Comparison of ENCODE assay signal across 14 cellular contexts in the genomic region with DNA sequence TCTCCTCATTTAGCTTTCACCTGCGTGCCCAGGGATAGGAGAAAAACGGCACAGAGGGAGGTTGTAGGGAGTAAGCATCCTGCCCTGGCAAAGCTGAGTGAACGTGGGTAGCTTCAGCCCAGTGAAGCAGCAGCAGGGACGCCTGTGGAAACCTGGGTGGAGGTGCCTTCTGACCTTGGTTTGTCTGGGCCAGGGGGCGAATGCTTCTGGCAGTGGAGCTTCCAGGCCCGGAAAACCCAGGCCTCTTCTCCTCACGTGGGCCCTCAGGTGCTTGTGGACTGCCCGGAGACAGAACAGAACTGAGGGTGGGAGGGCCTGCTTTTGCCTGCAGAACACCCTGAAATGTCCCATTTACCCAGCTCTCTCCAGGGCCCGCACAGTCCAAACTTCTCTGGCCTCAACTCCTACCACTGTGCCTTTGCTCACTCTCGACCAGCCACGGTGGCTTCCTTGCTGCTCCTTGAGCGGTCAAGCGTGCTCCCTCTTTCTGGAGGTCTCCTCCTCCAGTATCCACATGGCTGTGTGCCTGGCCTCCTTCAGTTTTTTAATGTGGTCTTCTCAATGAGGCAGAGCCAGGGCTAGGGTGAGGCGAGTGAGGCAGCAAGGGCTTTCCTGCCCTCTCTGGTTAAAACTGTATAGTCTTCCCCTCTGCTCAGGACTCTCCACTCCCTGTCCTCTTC.
DNase-seq lines count a peak whose midpoint lies in the region; ATAC-seq and TF ChIP-seq lines count a peak whose summit lies in the region.
"Had no signal": no experiment of that assay in that cellular context is flagged by ENCODE, and none has a peak within 500 bp of the region (broad histone marks: within the 10 kb centered on the region; RNA-seq: fewer than 3 reads in every experiment).

No MANE protein-coding gene starts in this region.

- H3K27me3 Mint-ChIP-seq in memory B cell, result no peaks in the 10 kb centered on the region
- no peaks in the 10 kb centered on the region for H3K27me3 Mint-ChIP-seq in stimulated activated memory B cell treated with anti-CD40 and anti-IgM and Interleukin-4, amounts not matched to agents 10 μg/mL and 1 μg/mL and 100 μg/mL, for 72 hours
- H3K27me3 Mint-ChIP-seq: activated CD4-positive, alpha-beta T cell treated with anti-CD3 and anti-CD28 coated beads for 36 hours had no signal

- ATAC-seq in memory B cell (ENCODE audit: low read depth) (no peak), GM21515 (IDR thresholded peaks at IDR 0.05; ENCODE audit: unreplicated experiment) (no peak)
- ATAC-seq in stimulated activated memory B cell treated with anti-CD40 and anti-IgM and Interleukin-4, amounts not matched to agents 10 μg/mL and 1 μg/mL and 100 μg/mL, for 72 hours, result no peak
- ATAC-seq: activated CD4-positive, alpha-beta T cell treated with anti-CD3 and anti-CD28 coated beads for 36 hours had no signal

- no peak for TF ChIP-seq CTCF in VCaP (conservative IDR thresholded peaks at IDR 0.05)

- peak overlapping the region; percentile 85 for H3K4me3 Mint-ChIP-seq in memory B cell
- H3K4me3 Mint-ChIP-seq in stimulated activated memory B cell treated with anti-CD40 and anti-IgM and Interleukin-4, amounts not matched to agents 10 μg/mL and 1 μg/mL and 100 μg/mL, for 72 hours, result no peak overlapping the region
- H3K4me3 Mint-ChIP-seq: activated CD4-positive, alpha-beta T cell treated with anti-CD3 and anti-CD28 coated beads for 36 hours had no signal

- peak overlapping the region; percentile 87 for H3K27ac Mint-ChIP-seq in memory B cell
- H3K27ac Mint-ChIP-seq in stimulated activated memory B cell treated with anti-CD40 and anti-IgM and Interleukin-4, amounts not matched to agents 10 μg/mL and 1 μg/mL and 100 μg/mL, for 72 hours, result peak overlapping the region; percentile 99
- H3K27ac Mint-ChIP-seq: activated CD4-positive, alpha-beta T cell treated with anti-CD3 and anti-CD28 coated beads for 36 hours had no signal

- no peaks in the 10 kb centered on the region for H3K9me3 Mint-ChIP-seq in memory B cell
- no peaks in the 10 kb centered on the region for H3K9me3 Mint-ChIP-seq in stimulated activated memory B cell treated with anti-CD40 and anti-IgM and Interleukin-4, amounts not matched to agents 10 μg/mL and 1 μg/mL and 100 μg/mL, for 72 hours

- no peaks in the 10 kb centered on the region for H3K36me3 Mint-ChIP-seq in memory B cell
- H3K36me3 Mint-ChIP-seq in stimulated activated memory B cell treated with anti-CD40 and anti-IgM and Interleukin-4, amounts not matched to agents 10 μg/mL and 1 μg/mL and 100 μg/mL, for 72 hours, result peaks cover 14% of the 10 kb centered on the region

- DNase-seq in DMS79 (lab: John Stamatoyannopoulos, UW) (peak; percentile 44), memory B cell (ENCODE audit: low spot score in 2 of 2) (no peak), NCI-H187 (lab: John Stamatoyannopoulos, UW) (no peak)
- DNase-seq in stimulated activated CD4-positive, alpha-beta T cell treated with anti-CD3 and anti-CD28 coated beads, Interleukin-12 subunit alpha, Interleukin-12 subunit beta, amount 100 ng/mL, for 4 hours, result no peak
- no peak for DNase-seq in stimulated activated CD4-positive, alpha-beta T cell treated with anti-CD3 and anti-CD28 coated beads, Interleukin-2, amount 100 ng/mL, for 24 hours
- DNase-seq: activated CD4-positive, alpha-beta T cell treated with anti-CD3 and anti-CD28 coated beads for 36 hours; NCI-H2081; NCI-H82; T-helper 2 cell had no signal

- peak overlapping the region; percentile 90 for H3K27ac ChIP-seq in VCaP
- H3K27ac ChIP-seq: C4-2B, suprapubic skin had no signal

- H3K4me1 Mint-ChIP-seq in memory B cell, result peaks cover 21% of the 10 kb centered on the region
- H3K4me1 Mint-ChIP-seq in stimulated activated memory B cell treated with anti-CD40 and anti-IgM and Interleukin-4, amounts not matched to agents 10 μg/mL and 1 μg/mL and 100 μg/mL, for 72 hours, result peaks cover 30% of the 10 kb centered on the region
